ENCODE assay signal across 16 cellular contexts in the genomic region with DNA sequence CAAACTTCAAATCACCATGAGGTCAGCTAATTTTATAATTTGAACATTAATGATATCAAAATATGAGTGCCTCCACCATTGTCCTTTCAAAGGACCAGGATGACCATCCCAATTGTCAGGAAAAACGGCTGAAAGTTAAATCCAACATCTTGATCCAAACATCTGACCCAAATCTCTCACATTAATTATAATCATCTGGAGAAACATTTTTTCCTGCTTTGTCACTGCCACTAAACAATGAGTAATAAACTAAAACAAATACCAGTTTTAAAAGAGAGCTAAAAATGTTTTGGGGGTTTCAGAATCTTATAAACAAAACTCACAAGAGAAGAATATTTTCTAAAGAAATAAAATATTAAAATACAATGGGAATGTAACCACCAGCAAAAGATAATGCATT. TPM values are rescaled to one million over a fixed set of nuclear protein-coding genes. Genes with fewer than 3 reads are reported as not detected.
"Had no signal": no experiment of that assay in that cellular context is flagged by ENCODE, and none has a peak within 500 bp of the region (broad histone marks: within the 10 kb centered on the region; RNA-seq: fewer than 3 reads in every experiment).

No MANE protein-coding gene starts in this region.

- DNase-seq: activated CD4-positive, alpha-beta T cell treated with anti-CD3 and anti-CD28 coated beads, Interleukin-2, amount 50 U/mL, for 1 hour; activated CD4-positive, CD25-positive, alpha-beta regulatory T cell; activated naive CD4-positive, alpha-beta T cell treated with anti-CD3 and anti-CD28 coated beads, Interleukin-2, amount 50 U/mL, for 16 hours; brain microvascular endothelial cell; cerebellar nuclear complex; dermis blood vessel endothelial cell; erythroblast; left ventricle myocardium superior; mesendoderm; stimulated activated CD4-positive, alpha-beta T cell treated with anti-CD3 and anti-CD28 coated beads, Interleukin-12 subunit alpha, Interleukin-12 subunit beta, amount 100 ng/mL, for 4 hours; stimulated activated naive CD4-positive, alpha-beta T cell treated with Interleukin-2 at 50 U/mL for 16 hours; T-helper 2 cell; upper lobe of left lung had no signal

- H3K4me3 ChIP-seq: upper lobe of left lung had no signal

- ATAC-seq: left ventricle myocardium superior had no signal

- H3K27ac ChIP-seq: brain microvascular endothelial cell, upper lobe of left lung had no signal

RNA-seq across cellular contexts. Expression of a gene that starts 45.7 kb away (rescaled TPM):
- total RNA-seq: activated CD8-positive, alpha-beta memory T cell treated with anti-CD3 and anti-CD28 coated beads for 36 hours; dermis blood vessel endothelial cell; kidney epithelial cell; left ventricle myocardium superior; osteoblast; upper lobe of left lung had no signal
